2 cellular contexts compared by ENCODE assay signal in genomic region chr3:13455644-13456043, GRCh38.
TF ChIP-seq lines count a peak whose summit lies in the region.

No MANE protein-coding gene starts in this region.

TF ChIP-seq in Ishikawa, 13 proteins besides CTCF, POLR2A, EP300 and RAD21:
- TF ChIP-seq NFIC (IDR thresholded peaks at IDR 0.05) (no peak), USF1 (IDR thresholded peaks at IDR 0.05) (peak; percentile 50), CEBPB (IDR thresholded peaks at IDR 0.05) (no peak), FOXM1 (IDR thresholded peaks at IDR 0.05; ENCODE audit: borderline replicate concordance, low read depth) (no peak), CREB1 (IDR thresholded peaks at IDR 0.05; ENCODE audit: low read depth) (no peak), TEAD4 (IDR thresholded peaks at IDR 0.05) (no peak), TAF1 (IDR thresholded peaks at IDR 0.05; ENCODE audit: low read depth) (no peak)
- TF ChIP-seq, protein P1, sequence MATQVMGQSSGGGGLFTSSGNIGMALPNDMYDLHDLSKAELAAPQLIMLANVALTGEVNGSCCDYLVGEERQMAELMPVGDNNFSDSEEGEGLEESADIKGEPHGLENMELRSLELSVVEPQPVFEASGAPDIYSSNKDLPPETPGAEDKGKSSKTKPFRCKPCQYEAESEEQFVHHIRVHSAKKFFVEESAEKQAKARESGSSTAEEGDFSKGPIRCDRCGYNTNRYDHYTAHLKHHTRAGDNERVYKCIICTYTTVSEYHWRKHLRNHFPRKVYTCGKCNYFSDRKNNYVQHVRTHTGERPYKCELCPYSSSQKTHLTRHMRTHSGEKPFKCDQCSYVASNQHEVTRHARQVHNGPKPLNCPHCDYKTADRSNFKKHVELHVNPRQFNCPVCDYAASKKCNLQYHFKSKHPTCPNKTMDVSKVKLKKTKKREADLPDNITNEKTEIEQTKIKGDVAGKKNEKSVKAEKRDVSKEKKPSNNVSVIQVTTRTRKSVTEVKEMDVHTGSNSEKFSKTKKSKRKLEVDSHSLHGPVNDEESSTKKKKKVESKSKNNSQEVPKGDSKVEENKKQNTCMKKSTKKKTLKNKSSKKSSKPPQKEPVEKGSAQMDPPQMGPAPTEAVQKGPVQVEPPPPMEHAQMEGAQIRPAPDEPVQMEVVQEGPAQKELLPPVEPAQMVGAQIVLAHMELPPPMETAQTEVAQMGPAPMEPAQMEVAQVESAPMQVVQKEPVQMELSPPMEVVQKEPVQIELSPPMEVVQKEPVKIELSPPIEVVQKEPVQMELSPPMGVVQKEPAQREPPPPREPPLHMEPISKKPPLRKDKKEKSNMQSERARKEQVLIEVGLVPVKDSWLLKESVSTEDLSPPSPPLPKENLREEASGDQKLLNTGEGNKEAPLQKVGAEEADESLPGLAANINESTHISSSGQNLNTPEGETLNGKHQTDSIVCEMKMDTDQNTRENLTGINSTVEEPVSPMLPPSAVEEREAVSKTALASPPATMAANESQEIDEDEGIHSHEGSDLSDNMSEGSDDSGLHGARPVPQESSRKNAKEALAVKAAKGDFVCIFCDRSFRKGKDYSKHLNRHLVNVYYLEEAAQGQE (IDR thresholded peaks at IDR 0.05; ENCODE audit: low read depth): no peak

TF ChIP-seq in GM12878, 131 proteins besides CTCF, POLR2A, EP300 and RAD21:
- TF ChIP-seq BHLHE40 (IDR thresholded peaks at IDR 0.05; ENCODE audit: borderline replicate concordance in 1 of 2, low read depth in 2 of 2, low read length in 1 of 2) (peak in 1 of 2 experiments; percentile 35; a peak in 2 of 4 replicates), RAD51 (IDR thresholded peaks at IDR 0.05) (peak; percentile 30; the same call in 1 of the 2 replicates), IKZF2 (IDR thresholded peaks at IDR 0.05) (no peak)
- TF ChIP-seq, protein P2, sequence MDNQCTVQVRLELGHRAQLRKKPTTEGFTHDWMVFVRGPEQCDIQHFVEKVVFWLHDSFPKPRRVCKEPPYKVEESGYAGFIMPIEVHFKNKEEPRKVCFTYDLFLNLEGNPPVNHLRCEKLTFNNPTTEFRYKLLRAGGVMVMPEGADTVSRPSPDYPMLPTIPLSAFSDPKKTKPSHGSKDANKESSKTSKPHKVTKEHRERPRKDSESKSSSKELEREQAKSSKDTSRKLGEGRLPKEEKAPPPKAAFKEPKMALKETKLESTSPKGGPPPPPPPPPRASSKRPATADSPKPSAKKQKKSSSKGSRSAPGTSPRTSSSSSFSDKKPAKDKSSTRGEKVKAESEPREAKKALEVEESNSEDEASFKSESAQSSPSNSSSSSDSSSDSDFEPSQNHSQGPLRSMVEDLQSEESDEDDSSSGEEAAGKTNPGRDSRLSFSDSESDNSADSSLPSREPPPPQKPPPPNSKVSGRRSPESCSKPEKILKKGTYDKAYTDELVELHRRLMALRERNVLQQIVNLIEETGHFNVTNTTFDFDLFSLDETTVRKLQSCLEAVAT (IDR thresholded peaks at IDR 0.05): no peak
